In genomic region chr16:22205577-22206012, GRCh38 we compare ENCODE assay signal across 8 cellular contexts. TPM values are rescaled to one million over a fixed set of nuclear protein-coding genes. Genes with fewer than 3 reads are reported as not detected.
DNase-seq lines count a peak whose midpoint lies in the region; ATAC-seq and TF ChIP-seq lines count a peak whose summit lies in the region.

No MANE protein-coding gene starts in this region.

- ATAC-seq in T-cell (replicated peaks in 1 of 4), result no peak

- no peak for DNase-seq in T-cell
- no peak for DNase-seq in fibroblast of mammary gland (ENCODE audit: low read depth)
- DNase-seq in inferior parietal cortex (ENCODE audit: extremely low spot score), result no peak
- DNase-seq in AG08396 (ENCODE audit: low spot score), result no peak
- DNase-seq in NCI-H1417 treated with DMSO at 0.1 percent for 48 hours (lab: John Stamatoyannopoulos, UW), result no peak
- no peak for DNase-seq in stimulated activated CD4-positive, alpha-beta T cell treated with anti-CD3 and anti-CD28 coated beads, Interleukin-12 subunit alpha, Interleukin-12 subunit beta, amount 100 ng/mL, for 4 hours

- peak overlapping the region; percentile 92 for H3K27ac ChIP-seq in rectal smooth muscle tissue (ENCODE audit: low read depth, low read length)

- H3K4me1 Mint-ChIP-seq in T-cell, result peaks cover 26 to 33% (median 28%) of the 10 kb centered on the region in 3 donors

- H3K36me3 ChIP-seq in rectal smooth muscle tissue (ENCODE audit: control insufficient read depth, insufficient read depth, low read length), result no peaks in the 10 kb centered on the region

- POLR2A ChIA-PET in T-cell (lab: Charles Lee), result interaction anchor here in 1 of 2 donors (1.3 kb wide), 1 partner anchor 14 kb away, joined by 7 read pairs; no protein-coding TSS in a partner anchor

- peak overlapping the region; percentile 66 to 81 for H3K27ac Mint-ChIP-seq in T-cell

- H3K9ac ChIP-seq in rectal smooth muscle tissue (ENCODE audit: low read length), result peak overlapping the region; percentile 2

- no peaks in the 10 kb centered on the region for H3K9me3 Mint-ChIP-seq in T-cell

- no peak for TF ChIP-seq CTCF in fibroblast of mammary gland (conservative IDR thresholded peaks at IDR 0.05; ENCODE audit: control insufficient read depth, insufficient read depth, low read depth, low read length)

- H3K27me3 ChIP-seq in rectal smooth muscle tissue (ENCODE audit: control insufficient read depth, insufficient read depth, low read length), result no peaks in the 10 kb centered on the region

- CTCF ChIA-PET in T-cell (lab: Charles Lee), result interaction anchor here (0.5 to 1.3 kb wide), 4 partner anchors 9 to 555 kb away, joined by 3 to 9 read pairs (median 4); no protein-coding TSS in a partner anchor

- H3K27me3 Mint-ChIP-seq in T-cell, result no peaks in the 10 kb centered on the region

- peak overlapping the region; percentile 42; the same call in 1 of the 2 replicates for H3K4me3 ChIP-seq in GM08714 (ENCODE audit: low read length)
- peak overlapping the region; percentile 35 for H3K4me3 ChIP-seq in fibroblast of mammary gland (ENCODE audit: control insufficient read depth, low read depth, low read length)
- H3K4me3 ChIP-seq in rectal smooth muscle tissue (ENCODE audit: low read length), result peak overlapping the region; percentile 89

- peaks cover 1% of the 10 kb centered on the region for H3K36me3 Mint-ChIP-seq in T-cell

- peaks cover 9% of the 10 kb centered on the region for H3K4me1 ChIP-seq in rectal smooth muscle tissue (ENCODE audit: control insufficient read depth, insufficient read depth, low read length)

- peak overlapping the region; percentile 85 to 97 (median 93) for H3K4me3 Mint-ChIP-seq in T-cell

RNA-seq across cellular contexts. Expression of gene EEF2K, which starts 0.5 kb away (rescaled TPM):
- total RNA-seq in T-cell, result 10 to 100 TPM; 15.5 to 21.5 (median 21.0) TPM

RNA-seq across cellular contexts. Expression of gene SDR42E2, which starts 43.3 kb away (rescaled TPM):
- total RNA-seq in T-cell, result 1 to 10 TPM in 2 of 5 donors, under 1 TPM in 3; 0.28 to 2.9 (median 0.39) TPM

Comparison
In these comparisons a context has a peak if more than half of its experiments do, and no peak if none do; other contexts are left out.
1. H3K4me3 ChIP-seq: peak in every context shown above with its lines; median percentile 89 in rectal smooth muscle tissue; 42 in GM08714; 35 in fibroblast of mammary gland.